24 cellular contexts compared by ENCODE assay signal in genomic region chr17:8514801-8515200, GRCh38.
"Had no signal": no experiment of that assay in that cellular context is flagged by ENCODE, and none has a peak within 500 bp of the region (broad histone marks: within the 10 kb centered on the region; RNA-seq: fewer than 3 reads in every experiment).

No MANE protein-coding gene starts in this region.

- H3K27me3 ChIP-seq: adrenal gland, body of pancreas had no signal

- H3K4me3 ChIP-seq: adrenal gland, body of pancreas, PC-9, SK-N-MC had no signal

- H3K27ac Mint-ChIP-seq: activated CD4-positive, alpha-beta memory T cell treated with anti-CD3 and anti-CD28 coated beads, Interleukin-2, amount 10 ng/mL, durations not matched to agents 7 days and 5 days; activated CD4-positive, alpha-beta T cell treated with anti-CD3 and anti-CD28 coated beads for 36 hours; activated naive CD4-positive, alpha-beta T cell treated with anti-CD3 and anti-CD28 coated beads, Interleukin-2, amount 10 ng/mL, durations not matched to agents 7 days and 5 days; activated naive CD8-positive, alpha-beta T cell treated with anti-CD3 and anti-CD28 coated beads, Interleukin-2, amount 10 ng/mL, durations not matched to agents 7 days and 5 days; activated T-helper 17 cell treated with anti-CD3 and anti-CD28 coated beads, Interleukin-2, amount 50 U/mL, for 72 hours; T-cell had no signal

- H3K9me3 Mint-ChIP-seq: activated CD4-positive, alpha-beta memory T cell treated with anti-CD3 and anti-CD28 coated beads, Interleukin-2, amount 10 ng/mL, durations not matched to agents 7 days and 5 days; activated naive CD4-positive, alpha-beta T cell treated with anti-CD3 and anti-CD28 coated beads, Interleukin-2, amount 10 ng/mL, durations not matched to agents 7 days and 5 days; activated naive CD8-positive, alpha-beta T cell treated with anti-CD3 and anti-CD28 coated beads, Interleukin-2, amount 10 ng/mL, durations not matched to agents 7 days and 5 days; activated T-helper 17 cell treated with anti-CD3 and anti-CD28 coated beads, Interleukin-2, amount 50 U/mL, for 72 hours; T-cell had no signal

- H3K27me3 Mint-ChIP-seq: activated CD4-positive, alpha-beta memory T cell treated with anti-CD3 and anti-CD28 coated beads, Interleukin-2, amount 10 ng/mL, durations not matched to agents 7 days and 5 days; activated CD4-positive, alpha-beta T cell treated with anti-CD3 and anti-CD28 coated beads for 36 hours; activated naive CD4-positive, alpha-beta T cell treated with anti-CD3 and anti-CD28 coated beads, Interleukin-2, amount 10 ng/mL, durations not matched to agents 7 days and 5 days; activated naive CD8-positive, alpha-beta T cell treated with anti-CD3 and anti-CD28 coated beads, Interleukin-2, amount 10 ng/mL, durations not matched to agents 7 days and 5 days; activated T-helper 17 cell treated with anti-CD3 and anti-CD28 coated beads, Interleukin-2, amount 50 U/mL, for 72 hours; T-cell had no signal

- H2AFZ ChIP-seq: PC-9 had no signal

- H3K27ac ChIP-seq: adrenal gland, body of pancreas, PC-9, SK-N-MC, VCaP had no signal

- H3K9me3 ChIP-seq: adrenal gland, body of pancreas had no signal

- H3K36me3 Mint-ChIP-seq: activated naive CD4-positive, alpha-beta T cell treated with anti-CD3 and anti-CD28 coated beads, Interleukin-2, amount 10 ng/mL, durations not matched to agents 7 days and 5 days; T-cell had no signal

- H3K4me2 ChIP-seq: PC-9 had no signal

- H3K4me1 ChIP-seq: body of pancreas had no signal

- H3K4me3 Mint-ChIP-seq: activated CD4-positive, alpha-beta memory T cell treated with anti-CD3 and anti-CD28 coated beads, Interleukin-2, amount 10 ng/mL, durations not matched to agents 7 days and 5 days; activated CD4-positive, alpha-beta T cell treated with anti-CD3 and anti-CD28 coated beads for 36 hours; activated naive CD4-positive, alpha-beta T cell treated with anti-CD3 and anti-CD28 coated beads, Interleukin-2, amount 10 ng/mL, durations not matched to agents 7 days and 5 days; activated naive CD8-positive, alpha-beta T cell treated with anti-CD3 and anti-CD28 coated beads, Interleukin-2, amount 10 ng/mL, durations not matched to agents 7 days and 5 days; activated T-helper 17 cell treated with anti-CD3 and anti-CD28 coated beads, Interleukin-2, amount 50 U/mL, for 72 hours; T-cell had no signal

- H3K4me1 Mint-ChIP-seq: activated CD4-positive, alpha-beta memory T cell treated with anti-CD3 and anti-CD28 coated beads, Interleukin-2, amount 10 ng/mL, durations not matched to agents 7 days and 5 days; activated CD4-positive, alpha-beta T cell treated with anti-CD3 and anti-CD28 coated beads for 36 hours; activated naive CD4-positive, alpha-beta T cell treated with anti-CD3 and anti-CD28 coated beads, Interleukin-2, amount 10 ng/mL, durations not matched to agents 7 days and 5 days; activated naive CD8-positive, alpha-beta T cell treated with anti-CD3 and anti-CD28 coated beads, Interleukin-2, amount 10 ng/mL, durations not matched to agents 7 days and 5 days; activated T-helper 17 cell treated with anti-CD3 and anti-CD28 coated beads, Interleukin-2, amount 50 U/mL, for 72 hours; T-cell had no signal

- ATAC-seq: activated CD4-positive, alpha-beta T cell treated with anti-CD3 and anti-CD28 coated beads for 36 hours; activated T-helper 17 cell treated with anti-CD3 and anti-CD28 coated beads, Interleukin-2, amount 50 U/mL, for 72 hours; body of pancreas; T-cell had no signal

- DNase-seq: activated CD4-positive, alpha-beta memory T cell treated with anti-CD3 and anti-CD28 coated beads, Interleukin-2, amount 10 ng/mL, durations not matched to agents 7 days and 5 days; activated CD4-positive, alpha-beta T cell treated with anti-CD3 and anti-CD28 coated beads for 36 hours; activated CD4-positive, alpha-beta T cell treated with anti-CD3 and anti-CD28 coated beads, Interleukin-2, amount 50 U/mL, for 1 hour; activated gamma-delta T cell; activated naive CD4-positive, alpha-beta T cell treated with anti-CD3 and anti-CD28 coated beads, Interleukin-2, amount 10 ng/mL, durations not matched to agents 7 days and 5 days; activated naive CD8-positive, alpha-beta T cell treated with anti-CD3 and anti-CD28 coated beads, Interleukin-2, amount 10 ng/mL, durations not matched to agents 7 days and 5 days; activated T-cell treated with anti-CD3 and anti-CD28 coated beads for 4 hours; activated T-cell treated with anti-CD3 and anti-CD28 coated beads, Interleukin-2, amount 50 U/mL, for 48 hours; adrenal gland; anterior cingulate cortex; body of pancreas; central memory CD4-positive, alpha-beta T cell; NCI-H1105 treated with DMSO at 0.1 percent for 48 hours; NCI-H1436 treated with DMSO at 0.1 percent for 48 hours; NCI-H187; NCI-H2081 treated with DMSO at 0.1 percent for 48 hours; NCI-H446; NCI-H524; PC-9; T-cell; T-helper 2 cell had no signal
